8 cellular contexts compared by ENCODE assay signal in the genomic region with DNA sequence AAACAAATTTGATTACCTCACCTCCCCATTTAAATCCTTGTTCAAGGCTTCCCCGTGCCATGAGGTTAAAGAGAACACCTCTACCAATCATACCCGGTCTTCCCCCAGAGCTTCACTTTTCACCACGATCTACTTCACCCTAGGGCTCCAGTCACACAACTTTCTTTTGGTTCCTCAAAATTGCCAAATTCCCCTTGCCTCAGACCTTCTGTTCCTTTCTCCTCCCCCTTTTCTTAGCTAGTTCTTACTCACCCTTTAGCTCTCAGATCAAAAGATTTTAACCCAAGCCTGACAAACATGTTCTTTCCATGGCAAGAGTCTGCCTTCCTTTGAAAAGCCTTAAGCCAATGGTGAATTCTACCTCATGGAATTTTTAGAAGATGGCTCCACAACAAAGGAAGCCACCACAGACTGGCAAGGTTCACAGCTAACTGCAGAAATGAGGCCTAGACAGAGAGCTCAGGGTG. TPM values are rescaled to one million over a fixed set of nuclear protein-coding genes. Genes with fewer than 3 reads are reported as not detected.
DNase-seq lines count a peak whose midpoint lies in the region; ATAC-seq, FAIRE-seq and TF ChIP-seq lines count a peak whose summit lies in the region.

No MANE protein-coding gene starts in this region.

- intact Hi-C loops in right lobe of liver (cut with DNase I), result no loop called here
- intact Hi-C loops in HepG2 (cut with micrococcal nuclease; ENCODE audit: unreplicated experiment), result loop anchor here (10.0 kb wide), 1 partner anchor 54 kb away; the partner anchor contains the start of gene MAPKAP1

- TF ChIP-seq CTCF in right lobe of liver (IDR thresholded peaks at IDR 0.05) (no peak), HepG2 (CRISPR knock-in tag; IDR thresholded peaks at IDR 0.05) (no peak), RWPE2 (IDR thresholded peaks at IDR 0.05; ENCODE audit: poor library complexity, severe bottlenecking) (no peak), foreskin fibroblast (IDR thresholded peaks at IDR 0.05; ENCODE audit: low read depth, low read length) (no peak)

- no peak overlapping the region for H3K4me3 ChIP-seq in right lobe of liver
- H3K4me3 ChIP-seq in HepG2 (replicated peaks in 1 of 3; ENCODE audit: insufficient read depth in 1 of 3, low read depth in 2 of 3, low read length in 3 of 3), result no peak overlapping the region
- H3K4me3 ChIP-seq in RWPE2 (ENCODE audit: severe bottlenecking), result no peak overlapping the region
- H3K4me3 ChIP-seq in foreskin fibroblast (ENCODE audit: low read depth in 1 of 2, low read length in 2 of 2), result peak overlapping the region in 1 of 2 donors; percentile 28

- in situ Hi-C loops in HepG2 (cut with HindIII; ENCODE audit: extremely low pct_ligation_motif_present, low pct_unique_long_range_greater_than_20kb), result no loop called here

- no peak for FAIRE-seq in HepG2 (lab: Jason Lieb, UNC)

- CTCF ChIA-PET in HepG2 (lab: Yijun Ruan, JAX; ENCODE audit: low intra/inter-chr PET ratio, low total read pairs), result no interaction called here

- H3K36me3 ChIP-seq in right lobe of liver (no peaks in the 10 kb centered on the region), HepG2 (replicated peaks in 1 of 2; ENCODE audit: control insufficient read depth in 1 of 2, insufficient read depth in 2 of 2, low read length in 2 of 2) (no peaks in the 10 kb centered on the region), RWPE2 (ENCODE audit: low read depth) (no peaks in the 10 kb centered on the region)

- ATAC-seq in right lobe of liver (peak in 3 of 4 donors; percentile 35 to 67 (median 42)), HepG2 (no peak), HG02973 (IDR thresholded peaks at IDR 0.05; ENCODE audit: unreplicated experiment) (peak; percentile 70), RWPE2 (ENCODE audit: low read depth) (peak; percentile 65)

- POLR2A ChIA-PET in HepG2 (lab: Yijun Ruan, JAX), result no interaction called here

- no peaks in the 10 kb centered on the region for H4K20me1 ChIP-seq in HepG2 (ENCODE audit: insufficient read depth, low read length)

- no peak for TF ChIP-seq POLR2A in right lobe of liver (IDR thresholded peaks at IDR 0.05)
- no peak for TF ChIP-seq POLR2A in HepG2 (IDR thresholded peaks at IDR 0.05; ENCODE audit: insufficient read depth in 1 of 2, low read depth in 2 of 2, low read length in 2 of 2)

- no peaks in the 10 kb centered on the region for H3K79me2 ChIP-seq in HepG2 (ENCODE audit: insufficient read depth, low read length)

- no peak overlapping the region for H2AFZ ChIP-seq in HepG2 (ENCODE audit: low read length)

- H3K27me3 ChIP-seq in right lobe of liver (no peaks in the 10 kb centered on the region), HepG2 (ENCODE audit: control insufficient read depth in 1 of 2, insufficient read depth in 2 of 2, low read length in 2 of 2) (no peaks in the 10 kb centered on the region), RWPE2 (ENCODE audit: insufficient read depth, poor library complexity, severe bottlenecking) (no peaks in the 10 kb centered on the region)

- no peak for DNase-seq in right lobe of liver
- DNase-seq in HepG2 (ENCODE audit: low spot score), result no peak
- no peak for DNase-seq in RWPE2 (ENCODE audit: low spot score)
- peak; percentile 73 to 81 for DNase-seq in foreskin fibroblast
- DNase-seq in HUDEP-2 (lab: John Stamatoyannopoulos, UW; ENCODE audit: unreplicated experiment in 76 of 76), result no peak
- DNase-seq in kidney glomerular epithelial cell (lab: John Stamatoyannopoulos, UW), result no peak
- no peak for DNase-seq in activated CD8-positive, alpha-beta memory T cell treated with anti-CD3 and anti-CD28 coated beads, Interleukin-2, amount 50 U/mL, for 4 hours

- TF ChIP-seq EP300 in HepG2 (IDR thresholded peaks at IDR 0.05; ENCODE audit: low read depth in 2 of 2, low read length in 2 of 2) (no peak), HepG2 (CRISPR knock-in tag; IDR thresholded peaks at IDR 0.05; ENCODE audit: borderline replicate concordance) (no peak)

- H3K4me2 ChIP-seq in HepG2 (ENCODE audit: low read depth, low read length), result no peak overlapping the region

- no peaks in the 10 kb centered on the region for H3K4me1 ChIP-seq in right lobe of liver
- H3K4me1 ChIP-seq in HepG2 (ENCODE audit: insufficient read depth, low read length), result 0 out of 2 replicates have a peak, but pooled peaks cover 5% of the 10 kb centered on the region
- H3K4me1 ChIP-seq in RWPE2 (ENCODE audit: insufficient read depth, poor library complexity, severe bottlenecking), result peaks cover 35% of the 10 kb centered on the region

- WGBS in right lobe of liver (ENCODE audit: insufficient coverage, low coverage, low lambda C conversion rate, missing lambda C conversion rate), result 20% methylated on average over 3 of the region's 3 CpGs
- 59% methylated on average over 3 of the region's 3 CpGs for WGBS in HepG2 (ENCODE audit: low lambda C conversion rate)

- H3K27ac ChIP-seq in right lobe of liver (peak overlapping the region in 1 of 3 donors; percentile 41), HepG2 (ENCODE audit: extremely low read length, insufficient read depth, low read length) (no peak overlapping the region), RWPE2 (ENCODE audit: poor library complexity, severe bottlenecking) (peak overlapping the region; percentile 100)

- BruUV-seq in HepG2 (replicated peaks; lab: Mats Ljungman, UMichigan), result no TSS peak

- H3K9me3 ChIP-seq in right lobe of liver (no peaks in the 10 kb centered on the region), HepG2 (ENCODE audit: low read length) (no peaks in the 10 kb centered on the region), RWPE2 (ENCODE audit: severe bottlenecking) (no peaks in the 10 kb centered on the region)

- TF ChIP-seq RAD21 in HepG2 (CRISPR knock-in tag; IDR thresholded peaks at IDR 0.05), result no peak

- H3K9ac ChIP-seq in HepG2 (ENCODE audit: insufficient read depth, low read depth, low read length), result no peak overlapping the region

TF ChIP-seq in HepG2, 621 proteins besides CTCF, POLR2A, EP300 and RAD21:
- TF ChIP-seq ZNF281 (CRISPR knock-in tag; IDR thresholded peaks at IDR 0.05; ENCODE audit: borderline replicate concordance) (no peak), TSC22D2 (CRISPR knock-in tag; IDR thresholded peaks at IDR 0.05; ENCODE audit: borderline replicate concordance) (no peak)
TF ChIP-seq in HepG2: peak in this region for 0.

RNA-seq across cellular contexts. Expression of gene MAPKAP1, which starts 56.7 kb away (rescaled TPM):
- 10 to 100 TPM; 29.6 to 53.2 (median 48.3) TPM for total RNA-seq in right lobe of liver
- total RNA-seq in HepG2 (2016; rRNA removed; fragmentation: Illumina TruSeq; extraction: Trizol), result 63.3 and 64.3 TPM in 2 replicates
- total RNA-seq in HepG2 (2016; cell fraction: cytosol; rRNA removed; fragmentation: Illumina TruSeq; extraction: Trizol; ENCODE audit: low read depth), result 73.6 and 79.6 TPM in 2 replicates
- 50.8 and 66.4 TPM in 2 replicates for total RNA-seq in HepG2 (2016; cell fraction: insoluble cytoplasmic fraction; rRNA removed; fragmentation: Illumina TruSeq; extraction: Trizol)
- total RNA-seq in HepG2 (2016; cell fraction: membrane; rRNA removed; fragmentation: Illumina TruSeq; extraction: Trizol), result 151 and 154 TPM in 2 replicates
- total RNA-seq in HepG2 (2016; cell fraction: nucleus; rRNA removed; fragmentation: Illumina TruSeq; extraction: Trizol), result 40.3 and 49.7 TPM in 2 replicates
- polyA plus RNA-seq in HepG2 (2011; rRNA removed), result 38.3 and 45.0 TPM in 2 replicates
- polyA plus RNA-seq in HepG2 (2011; cell fraction: cytosol; rRNA removed), result 31.1 and 37.8 TPM in 2 replicates
- 19.1 and 22.9 TPM in 2 replicates for polyA plus RNA-seq in HepG2 (2011; cell fraction: nucleus; rRNA removed)
- 23.3 and 24.3 TPM in 2 replicates for polyA plus RNA-seq in HepG2 (2012)
- polyA plus RNA-seq in HepG2 (2016; cell fraction: cytosol; fragmentation: Illumina TruSeq; extraction: Trizol; ENCODE audit: low read depth), result 152 and 156 TPM in 2 replicates
- polyA plus RNA-seq in HepG2 (2016; cell fraction: insoluble cytoplasmic fraction; fragmentation: Illumina TruSeq; extraction: Trizol; ENCODE audit: low read depth), result 64.7 and 77.0 TPM in 2 replicates
- polyA plus RNA-seq in HepG2 (2016; cell fraction: membrane; fragmentation: Illumina TruSeq; extraction: Trizol; ENCODE audit: low read depth), result 215 and 223 TPM in 2 replicates
- 63.9 and 70.8 TPM in 2 replicates for polyA plus RNA-seq in HepG2 (2016; cell fraction: nucleus; fragmentation: Illumina TruSeq; extraction: Trizol; ENCODE audit: insufficient read depth, low read depth)
- 42.8 and 148 TPM in 2 replicates for polyA minus RNA-seq in HepG2 (2011; rRNA and poly(A)+ RNA removed; ENCODE audit: low replicate concordance)
- polyA minus RNA-seq in HepG2 (2011; cell fraction: cytosol; rRNA and poly(A)+ RNA removed), result 8.1 and 12.7 TPM in 2 replicates
- polyA minus RNA-seq in HepG2 (2011; cell fraction: nucleus; rRNA and poly(A)+ RNA removed), result 39.3 and 49.2 TPM in 2 replicates

Comparison
In these comparisons a context has a peak if more than half of its experiments do, and no peak if none do; other contexts are left out.
1. DNase-seq: peak in foreskin fibroblast (2 of 2); none in right lobe of liver (0 of 3), HepG2 (single experiment), RWPE2 (single experiment), HUDEP-2 (0 of 76), kidney glomerular epithelial cell (single experiment) and activated CD8-positive, alpha-beta memory T cell treated with anti-CD3 and anti-CD28 coated beads, Interleukin-2, amount 50 U/mL, for 4 hours (single experiment).